ENCODE assay signal across 1 cellular context in the genomic region with DNA sequence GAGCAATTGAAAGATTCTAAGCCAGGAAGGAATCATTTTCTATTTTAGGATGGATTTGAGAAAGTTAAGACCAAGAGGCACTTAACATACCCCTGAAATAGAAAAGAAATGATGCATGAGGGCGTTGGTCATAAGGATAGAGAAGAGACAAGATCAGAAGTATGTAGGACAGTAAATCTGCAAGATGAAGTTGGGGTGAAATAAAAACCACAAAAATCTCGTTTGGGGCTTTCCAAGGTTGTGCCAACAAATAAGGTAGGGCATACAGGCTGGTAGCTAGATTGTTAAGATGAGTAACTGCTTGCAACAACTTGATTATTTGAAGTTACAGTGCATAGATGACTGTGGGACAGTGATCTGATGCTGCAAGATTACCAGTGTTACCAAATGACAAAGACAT.
TF ChIP-seq lines count a peak whose summit lies in the region.

No MANE protein-coding gene starts in this region.

TF ChIP-seq in HepG2, 621 proteins besides CTCF, POLR2A, EP300 and RAD21:
- TF ChIP-seq SRY (CRISPR knock-in tag; IDR thresholded peaks at IDR 0.05) (no peak), XBP1 (CRISPR knock-in tag; IDR thresholded peaks at IDR 0.05) (no peak), ZNF180 (CRISPR knock-in tag; IDR thresholded peaks at IDR 0.05; ENCODE audit: borderline replicate concordance, low read depth) (no peak), ZNF660 (CRISPR knock-in tag; IDR thresholded peaks at IDR 0.05; ENCODE audit: borderline replicate concordance, low read depth) (no peak), FIP1L1 (IDR thresholded peaks at IDR 0.05; ENCODE audit: borderline replicate concordance, insufficient read depth, low read depth, low read length) (no peak)
